ENCODE assay signal across 23 cellular contexts in the genomic region with DNA sequence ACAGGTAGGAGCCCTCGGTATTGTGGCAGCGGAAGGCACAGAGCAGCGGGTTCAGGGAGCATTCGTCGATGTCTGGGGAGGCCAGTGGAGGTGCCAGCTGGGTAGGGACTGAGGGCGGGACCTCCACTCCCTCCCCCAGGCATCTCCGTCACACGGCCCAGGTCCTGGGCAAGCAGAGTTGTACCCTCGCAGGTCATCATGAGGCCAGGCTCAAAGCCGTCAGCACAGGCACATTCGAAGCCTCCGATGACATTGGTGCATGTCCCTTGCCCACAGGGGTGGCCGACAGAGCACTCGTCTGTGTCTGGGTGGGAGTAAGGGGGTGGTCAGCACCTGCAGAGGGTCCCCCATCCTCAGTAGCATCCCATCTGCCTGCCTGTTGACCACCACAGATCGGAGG. TPM values are rescaled to one million over a fixed set of nuclear protein-coding genes. Genes with fewer than 3 reads are reported as not detected.
DNase-seq lines count a peak whose midpoint lies in the region; ATAC-seq and TF ChIP-seq lines count a peak whose summit lies in the region.
"Had no signal": no experiment of that assay in that cellular context is flagged by ENCODE, and none has a peak within 500 bp of the region (broad histone marks: within the 10 kb centered on the region; RNA-seq: fewer than 3 reads in every experiment).

No MANE protein-coding gene starts in this region.

- peak; percentile 57 for DNase-seq in natural killer cell treated with Interleukin-12 subunit alpha and Interleukin-12 subunit beta and Interleukin-15 and Interleukin-18, amount 100 ng/mL, for 72 hours (ENCODE audit: low spot score)
- DNase-seq in natural killer cell (no peak), endodermal cell (peak; percentile 29), posterior vena cava (ENCODE audit: low spot score) (peak; percentile 54), left cardiac atrium (no peak)
- DNase-seq: 8988T; ACHN; AML-193; BE2C; CD4-positive, alpha-beta T cell; CD8-positive, alpha-beta memory T cell; DMS53; DMS79 treated with DMSO at 0.1 percent for 48 hours; GF-D8; GM23248; H7; HCEC 1CT had no signal

- no peaks in the 10 kb centered on the region for H3K36me3 Mint-ChIP-seq in natural killer cell treated with Interleukin-12 subunit alpha and Interleukin-12 subunit beta and Interleukin-15 and Interleukin-18, amount 100 ng/mL, for 72 hours
- H3K36me3 Mint-ChIP-seq in natural killer cell (no peaks in the 10 kb centered on the region), endodermal cell (ENCODE audit: low read depth) (peaks cover 23% of the 10 kb centered on the region)
- H3K36me3 Mint-ChIP-seq: CD14-positive monocyte; CD8-positive, alpha-beta memory T cell had no signal

- no peaks in the 10 kb centered on the region for H3K9me3 Mint-ChIP-seq in natural killer cell treated with Interleukin-12 subunit alpha and Interleukin-12 subunit beta and Interleukin-15 and Interleukin-18, amount 100 ng/mL, for 72 hours
- no peaks in the 10 kb centered on the region for H3K9me3 Mint-ChIP-seq in natural killer cell
- peaks cover 10% of the 10 kb centered on the region for H3K9me3 Mint-ChIP-seq in endodermal cell
- H3K9me3 Mint-ChIP-seq: CD4-positive, alpha-beta T cell had no signal

- H3K9me3 ChIP-seq in endodermal cell (ENCODE audit: control insufficient read depth, low read length): peaks cover 23% of the 10 kb centered on the region
- H3K9me3 ChIP-seq: A549, BE2C had no signal

- no peaks in the 10 kb centered on the region for H3K4me1 ChIP-seq in endodermal cell (ENCODE audit: control insufficient read depth, insufficient read depth, low read length)
- H3K4me1 ChIP-seq: BE2C; BLaER1 treated with 17β-estradiol and CSF1 and Interleukin-3, amounts not matched to agents 10 nM and 100 nM had no signal

- no peak overlapping the region for H3K4me3 ChIP-seq in endodermal cell (ENCODE audit: low read length)
- H3K4me3 ChIP-seq: A549; BLaER1 treated with 17β-estradiol and CSF1 and Interleukin-3, amounts not matched to agents 10 nM and 100 nM; GM23248 had no signal

- H3K9ac ChIP-seq in endodermal cell (ENCODE audit: extremely low read depth, low read length, poor library complexity, severe bottlenecking): no peak overlapping the region
- H3K9ac ChIP-seq: BLaER1 treated with 17β-estradiol and CSF1 and Interleukin-3, amounts not matched to agents 10 nM and 100 nM; GM23248 had no signal

- H3K36me3 ChIP-seq in endodermal cell (ENCODE audit: control insufficient read depth, insufficient read depth, low read length): peaks cover 67% of the 10 kb centered on the region
- H3K36me3 ChIP-seq: BE2C; BLaER1 treated with 17β-estradiol and CSF1 and Interleukin-3, amounts not matched to agents 10 nM and 100 nM had no signal

- TF ChIP-seq CTCF in natural killer cell (IDR thresholded peaks at IDR 0.05) (no peak), endodermal cell (conservative IDR thresholded peaks at IDR 0.05) (no peak)

- 98 to 100% methylated on average over 8 to 15 of the region's 15 CpGs for WGBS in endodermal cell (ENCODE audit: insufficient coverage in 1 of 2, insufficient read length in 1 of 2), 2 experiments

- H3K27ac ChIP-seq in endodermal cell (ENCODE audit: low read depth, low read length): no peak overlapping the region
- H3K27ac ChIP-seq: A549; BLaER1 treated with 17β-estradiol and CSF1 and Interleukin-3, amounts not matched to agents 10 nM and 100 nM; GM23248 had no signal

- H3K4me1 Mint-ChIP-seq in natural killer cell treated with Interleukin-12 subunit alpha and Interleukin-12 subunit beta and Interleukin-15 and Interleukin-18, amount 100 ng/mL, for 72 hours (ENCODE audit: low read depth in 2 of 2): no peaks in the 10 kb centered on the region
- H3K4me1 Mint-ChIP-seq in natural killer cell: no peaks in the 10 kb centered on the region
- H3K4me1 Mint-ChIP-seq in endodermal cell: no peaks in the 10 kb centered on the region
- H3K4me1 Mint-ChIP-seq: CD14-positive monocyte had no signal

- no peaks in the 10 kb centered on the region for H3K27me3 ChIP-seq in endodermal cell (ENCODE audit: control insufficient read depth, insufficient read depth, low read length, poor library complexity, severe bottlenecking)
- H3K27me3 ChIP-seq: BE2C; BLaER1 treated with 17β-estradiol and CSF1 and Interleukin-3, amounts not matched to agents 10 nM and 100 nM had no signal

- H3K27me3 Mint-ChIP-seq in natural killer cell treated with Interleukin-12 subunit alpha and Interleukin-12 subunit beta and Interleukin-15 and Interleukin-18, amount 100 ng/mL, for 72 hours: no peaks in the 10 kb centered on the region
- H3K27me3 Mint-ChIP-seq in natural killer cell (ENCODE audit: low read depth in 2 of 2) (no peaks in the 10 kb centered on the region), endodermal cell (ENCODE audit: insufficient read depth) (no peaks in the 10 kb centered on the region)
- H3K27me3 Mint-ChIP-seq: CD4-positive, alpha-beta T cell had no signal

- H3K27ac Mint-ChIP-seq in natural killer cell treated with Interleukin-12 subunit alpha and Interleukin-12 subunit beta and Interleukin-15 and Interleukin-18, amount 100 ng/mL, for 72 hours: no peak overlapping the region
- no peak overlapping the region for H3K27ac Mint-ChIP-seq in natural killer cell
- H3K27ac Mint-ChIP-seq in endodermal cell: no peak overlapping the region
- H3K27ac Mint-ChIP-seq: CD14-positive monocyte; CD4-positive, alpha-beta T cell had no signal

- intact Hi-C loops in natural killer cell (cut with micrococcal nuclease) (no loop called here), posterior vena cava (cut with DNase I) (no loop called here), left cardiac atrium (cut with DNase I) (no loop called here)

- no peak overlapping the region for H3K4me3 Mint-ChIP-seq in natural killer cell treated with Interleukin-12 subunit alpha and Interleukin-12 subunit beta and Interleukin-15 and Interleukin-18, amount 100 ng/mL, for 72 hours
- H3K4me3 Mint-ChIP-seq in natural killer cell: no peak overlapping the region
- no peak overlapping the region for H3K4me3 Mint-ChIP-seq in endodermal cell
- H3K4me3 Mint-ChIP-seq: CD14-positive monocyte; CD4-positive, alpha-beta T cell; CD8-positive, alpha-beta memory T cell had no signal

- ATAC-seq in natural killer cell treated with Interleukin-12 subunit alpha and Interleukin-12 subunit beta and Interleukin-15 and Interleukin-18, amount 100 ng/mL, for 72 hours: no peak
- no peak for ATAC-seq in natural killer cell
- ATAC-seq in left cardiac atrium: no peak
- no peak for ATAC-seq in HG03196 (IDR thresholded peaks at IDR 0.05; ENCODE audit: unreplicated experiment)
- ATAC-seq: A549 had no signal

RNA-seq across cellular contexts. Expression of a gene that starts 35.3 kb away (rescaled TPM):
- under 1 TPM in 1 of 2 donors, not detected in 1; 0.71 TPM for total RNA-seq in natural killer cell treated with Interleukin-12 subunit alpha and Interleukin-12 subunit beta and Interleukin-15 and Interleukin-18, amount 100 ng/mL, for 72 hours
- under 1 TPM in 1 of 3 donors, not detected in 2; 0.28 TPM for total RNA-seq in natural killer cell
- not detected for total RNA-seq in endodermal cell
- polyA plus RNA-seq in endodermal cell (2013, experiment 1 of 2): 0.50 TPM
- polyA plus RNA-seq in endodermal cell (2013, experiment 2 of 2): 0.54 TPM
- not detected for total RNA-seq in posterior vena cava
- not detected for total RNA-seq in left cardiac atrium
- total RNA-seq: CD4-positive, alpha-beta T cell; CD8-positive, alpha-beta memory T cell; Daoy; GM23248; H1 had no signal
- polyA plus RNA-seq: A549; CD14-positive monocyte; CD8-positive, alpha-beta memory T cell; GM23248 had no signal

Comparison
In these comparisons a context has a peak if more than half of its experiments do, and no peak if none do; other contexts are left out.
1. DNase-seq: peak in natural killer cell treated with Interleukin-12 subunit alpha and Interleukin-12 subunit beta and Interleukin-15 and Interleukin-18, amount 100 ng/mL, for 72 hours (single experiment), endodermal cell (single experiment) and posterior vena cava (single experiment); none in natural killer cell (single experiment) and left cardiac atrium (single experiment).